26 cellular contexts compared by ENCODE assay signal in genomic region chrX:40291553-40291952, GRCh38.
A peak's percentile ranks its signal among the peaks of the same experiment; 100 is the strongest.
DNase-seq lines count a peak whose midpoint lies in the region; ATAC-seq, FAIRE-seq and TF ChIP-seq lines count a peak whose summit lies in the region.
"Had no signal": no experiment of that assay in that cellular context is flagged by ENCODE, and none has a peak within 500 bp of the region (broad histone marks: within the 10 kb centered on the region; RNA-seq: fewer than 3 reads in every experiment).

No MANE protein-coding gene starts in this region.

- H3K27ac ChIP-seq in HEK293 (ENCODE audit: extremely low read depth, low read depth, low read length) (no peak overlapping the region), transverse colon (no peak overlapping the region)
- H3K27ac ChIP-seq: A549; BLaER1 treated with 17β-estradiol and CSF1 and Interleukin-3, amounts not matched to agents 10 nM and 100 nM had no signal

- no peak for TF ChIP-seq POLR2A in transverse colon (IDR thresholded peaks at IDR 0.05)

- H3K9me3 ChIP-seq in HEK293 (ENCODE audit: control insufficient read depth, insufficient read depth, low read depth, low read length) (no peaks in the 10 kb centered on the region), transverse colon (no peaks in the 10 kb centered on the region)
- H3K9me3 ChIP-seq: A549 had no signal

- DNase-seq in RKO (ENCODE audit: low spot score) (peak; percentile 13), bronchial epithelial cell (ENCODE audit: low read depth) (peak; percentile 54), urothelium cell line (ENCODE audit: low spot score) (peak; percentile 11), transverse colon (no peak), NCI-H524 treated with DMSO at 0.1 percent for 48 hours (lab: John Stamatoyannopoulos, UW) (no peak)
- DNase-seq: AML-193; CD4-positive, alpha-beta memory T cell; COR-L47; DMS79; EL; GDM1; Karpas-422; NCI-H1105 treated with DMSO at 0.1 percent for 48 hours; NCI-H146; NCI-H2029 treated with DMSO at 0.1 percent for 48 hours; NCI-H446 treated with DMSO at 0.1 percent for 48 hours; SHP77; T-helper 1 cell had no signal

- in situ Hi-C loops in transverse colon (cut with MboI; ENCODE audit: low pct_ligation_motif_present in 1 of 4, low pct_unique_long_range_greater_than_20kb in 1 of 4, low sequenced_read_pairs in 3 of 4) = no loop called here

- H3K4me1 ChIP-seq in HEK293 (ENCODE audit: control insufficient read depth, insufficient read depth, low read length) (no peaks in the 10 kb centered on the region), transverse colon (no peaks in the 10 kb centered on the region)
- H3K4me1 ChIP-seq: A549 had no signal

- no peak for TF ChIP-seq EP300 in transverse colon (IDR thresholded peaks at IDR 0.05; ENCODE audit: low read depth)

- 66% methylated on average over 2 of the region's 2 CpGs; no CpG with 5 or more reads in 1 of the 2 donors for WGBS in transverse colon (ENCODE audit: low coverage in 1 of 2), 2 donors

- H3K36me3 ChIP-seq in HEK293 (ENCODE audit: control insufficient read depth in 2 of 2, insufficient read depth in 1 of 2, low read length in 2 of 2) (no peaks in the 10 kb centered on the region), bronchial epithelial cell (ENCODE audit: control insufficient read depth, insufficient read depth, low read length) (no peaks in the 10 kb centered on the region), transverse colon (no peaks in the 10 kb centered on the region)
- H3K36me3 ChIP-seq: BLaER1 treated with 17β-estradiol and CSF1 and Interleukin-3, amounts not matched to agents 10 nM and 100 nM had no signal

- H3K27me3 ChIP-seq in bronchial epithelial cell (ENCODE audit: control insufficient read depth, insufficient read depth, low read length) (no peaks in the 10 kb centered on the region), transverse colon (no peaks in the 10 kb centered on the region)

- no peak for ATAC-seq in GM21526 (IDR thresholded peaks at IDR 0.05; ENCODE audit: low FRiP score, unreplicated experiment)
- ATAC-seq: A549, GM12878, HepG2 had no signal

- H3K4me3 ChIP-seq in HEK293 (ENCODE audit: low read depth, low read length) (no peak overlapping the region), bronchial epithelial cell (ENCODE audit: low read depth, low read length) (no peak overlapping the region), transverse colon (no peak overlapping the region)
- H3K4me3 ChIP-seq: A549; BLaER1 treated with 17β-estradiol and CSF1 and Interleukin-3, amounts not matched to agents 10 nM and 100 nM; GM12878 had no signal

- POLR2A ChIA-PET in HEK293 (lab: Yijun Ruan, JAX) = no interaction called here

- CTCF ChIA-PET in HEK293 (lab: Yijun Ruan, JAX) = interaction anchor here (0.7 kb wide), 1 partner anchor 177 kb away, joined by 3 read pairs; no protein-coding TSS in a partner anchor

- TF ChIP-seq CTCF in HEK293 (tag by site-specific recombination; IDR thresholded peaks at IDR 0.05) (no peak), bronchial epithelial cell (IDR thresholded peaks at IDR 0.05; ENCODE audit: insufficient read depth, low read length, severe bottlenecking) (no peak), transverse colon (IDR thresholded peaks at IDR 0.05) (no peak)

- FAIRE-seq in bronchial epithelial cell (lab: Jason Lieb, UNC) (peak; percentile 40), urothelium cell line (lab: Jason Lieb, UNC) (no peak)
- FAIRE-seq: GM12878, GM19239, H54, HepG2 had no signal

- intact Hi-C loops in transverse colon (cut with DNase I; ENCODE audit: low total_unique reads) = no loop called here

TF ChIP-seq in HEK293, 187 proteins besides CTCF, POLR2A, EP300 and RAD21:
- no peak for TF ChIP-seq MEIS1 (CRISPR knock-in tag; IDR thresholded peaks at IDR 0.05; ENCODE audit: borderline replicate concordance)
- 0 out of 2 replicates have a peak, but pooled peaks have one; percentile 42 for TF ChIP-seq SCRT2 (tag by site-specific recombination; IDR thresholded peaks at IDR 0.05)

Comparison
In these comparisons a context has a peak if more than half of its experiments do, and no peak if none do; other contexts are left out.
1. DNase-seq: peak in RKO (single experiment), bronchial epithelial cell (single experiment) and urothelium cell line (single experiment); none in transverse colon (single experiment) and NCI-H524 treated with DMSO at 0.1 percent for 48 hours (single experiment).